In the genomic region with DNA sequence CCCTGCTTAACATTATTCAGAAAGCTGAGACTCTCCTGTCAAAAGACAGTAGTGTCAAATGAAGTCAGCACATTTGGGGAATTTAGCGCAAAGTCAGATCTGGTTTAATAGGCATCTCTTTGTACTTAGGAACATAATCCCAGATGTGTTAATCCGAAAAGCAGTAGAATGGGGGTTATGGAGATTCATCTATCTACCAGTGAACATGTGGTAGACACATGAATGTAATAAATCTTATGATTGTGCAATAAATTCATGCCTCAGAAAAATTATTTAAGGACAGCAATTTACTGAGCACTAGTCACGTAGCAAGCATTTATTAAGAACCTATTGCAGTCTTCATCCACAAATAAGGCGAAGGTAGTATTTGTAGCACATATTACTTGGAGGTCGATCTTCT, we compare ENCODE assay signal across 2 cellular contexts.
TF ChIP-seq lines count a peak whose summit lies in the region.

No MANE protein-coding gene starts in this region.

TF ChIP-seq in H1, 55 proteins besides CTCF, POLR2A, EP300 and RAD21 (continued from another document):
- TF ChIP-seq CEBPB (IDR thresholded peaks at IDR 0.05; ENCODE audit: low read depth, low read length), result peak; percentile 17; the same call in 1 of the 2 replicates
TF ChIP-seq in H1: peak in this region for 1.

TF ChIP-seq in neural cell, 6 proteins besides CTCF, POLR2A, EP300 and RAD21:
- TF ChIP-seq, protein P1, sequence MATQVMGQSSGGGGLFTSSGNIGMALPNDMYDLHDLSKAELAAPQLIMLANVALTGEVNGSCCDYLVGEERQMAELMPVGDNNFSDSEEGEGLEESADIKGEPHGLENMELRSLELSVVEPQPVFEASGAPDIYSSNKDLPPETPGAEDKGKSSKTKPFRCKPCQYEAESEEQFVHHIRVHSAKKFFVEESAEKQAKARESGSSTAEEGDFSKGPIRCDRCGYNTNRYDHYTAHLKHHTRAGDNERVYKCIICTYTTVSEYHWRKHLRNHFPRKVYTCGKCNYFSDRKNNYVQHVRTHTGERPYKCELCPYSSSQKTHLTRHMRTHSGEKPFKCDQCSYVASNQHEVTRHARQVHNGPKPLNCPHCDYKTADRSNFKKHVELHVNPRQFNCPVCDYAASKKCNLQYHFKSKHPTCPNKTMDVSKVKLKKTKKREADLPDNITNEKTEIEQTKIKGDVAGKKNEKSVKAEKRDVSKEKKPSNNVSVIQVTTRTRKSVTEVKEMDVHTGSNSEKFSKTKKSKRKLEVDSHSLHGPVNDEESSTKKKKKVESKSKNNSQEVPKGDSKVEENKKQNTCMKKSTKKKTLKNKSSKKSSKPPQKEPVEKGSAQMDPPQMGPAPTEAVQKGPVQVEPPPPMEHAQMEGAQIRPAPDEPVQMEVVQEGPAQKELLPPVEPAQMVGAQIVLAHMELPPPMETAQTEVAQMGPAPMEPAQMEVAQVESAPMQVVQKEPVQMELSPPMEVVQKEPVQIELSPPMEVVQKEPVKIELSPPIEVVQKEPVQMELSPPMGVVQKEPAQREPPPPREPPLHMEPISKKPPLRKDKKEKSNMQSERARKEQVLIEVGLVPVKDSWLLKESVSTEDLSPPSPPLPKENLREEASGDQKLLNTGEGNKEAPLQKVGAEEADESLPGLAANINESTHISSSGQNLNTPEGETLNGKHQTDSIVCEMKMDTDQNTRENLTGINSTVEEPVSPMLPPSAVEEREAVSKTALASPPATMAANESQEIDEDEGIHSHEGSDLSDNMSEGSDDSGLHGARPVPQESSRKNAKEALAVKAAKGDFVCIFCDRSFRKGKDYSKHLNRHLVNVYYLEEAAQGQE (IDR thresholded peaks at IDR 0.05; ENCODE audit: borderline replicate concordance), result peak; percentile 30
- TF ChIP-seq TAF1 (IDR thresholded peaks at IDR 0.05; ENCODE audit: low read depth), result no peak
